ENCODE assay signal across 27 cellular contexts in the genomic region with DNA sequence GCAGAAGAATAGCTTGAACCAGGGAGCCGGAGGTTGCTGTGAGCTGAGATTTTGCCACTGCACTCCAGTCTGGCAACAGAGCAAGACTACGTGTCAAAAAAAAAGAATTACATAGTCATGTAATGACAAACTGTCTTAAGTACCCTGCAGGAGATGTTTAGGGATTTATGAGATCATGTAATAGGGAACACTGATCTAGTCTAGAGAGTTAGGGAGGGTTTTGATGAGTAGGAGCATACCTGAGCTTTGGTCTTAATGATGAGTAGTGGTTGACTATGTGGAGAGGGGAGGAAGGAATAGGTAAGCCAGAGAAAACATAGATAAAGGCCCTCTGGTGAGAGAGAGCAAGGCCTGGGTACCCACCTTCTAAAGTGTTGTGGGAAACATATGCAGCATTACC.
"Had no signal": no experiment of that assay in that cellular context is flagged by ENCODE, and none has a peak within 500 bp of the region (broad histone marks: within the 10 kb centered on the region; RNA-seq: fewer than 3 reads in every experiment).

No MANE protein-coding gene starts in this region.

- H3K4me3 ChIP-seq: coronary artery, dorsolateral prefrontal cortex, esophagus squamous epithelium, gastroesophageal sphincter, heart left ventricle, hepatocyte, left lung, lower lobe of right lung had no signal

- H2AFZ ChIP-seq: hepatocyte had no signal

- H3K4me3 Mint-ChIP-seq: immature natural killer cell; memory B cell; naive thymus-derived CD4-positive, alpha-beta T cell; natural killer cell had no signal

- H3K27me3 Mint-ChIP-seq: memory B cell; naive thymus-derived CD4-positive, alpha-beta T cell had no signal

- H3K9me3 ChIP-seq: esophagus squamous epithelium, gastroesophageal sphincter, heart left ventricle, left lung, lower lobe of right lung had no signal

- FAIRE-seq: colon, endometrium, frontal cortex had no signal

- H3K36me3 Mint-ChIP-seq: memory B cell; naive thymus-derived CD4-positive, alpha-beta T cell; natural killer cell had no signal

- H3K27ac ChIP-seq: coronary artery, dorsolateral prefrontal cortex, esophagus squamous epithelium, gastroesophageal sphincter, heart left ventricle, hepatocyte, left lung, lower lobe of right lung had no signal

- H3K9me3 Mint-ChIP-seq: immature natural killer cell; memory B cell; naive thymus-derived CD4-positive, alpha-beta T cell; natural killer cell had no signal

- H3K36me3 ChIP-seq: esophagus squamous epithelium, gastroesophageal sphincter, heart left ventricle, left lung, lower lobe of right lung had no signal

- DNase-seq: dermis blood vessel endothelial cell; dorsolateral prefrontal cortex; effector CD4-positive, alpha-beta T cell; effector memory CD4-positive, alpha-beta T cell; erythroblast; esophagus squamous epithelium; foreskin fibroblast; heart left ventricle; hypothalamus; immature natural killer cell; islet precursor cell; left cardiac atrium; left lung; left ventricle myocardium superior; lower lobe of right lung; mesendoderm; midbrain; naive thymus-derived CD4-positive, alpha-beta T cell; natural killer cell had no signal

- H3K4me2 ChIP-seq: hepatocyte had no signal

- ATAC-seq: esophagus mucosa; gastroesophageal sphincter; heart left ventricle; left cardiac atrium; left lung; left ventricle myocardium superior; lower lobe of right lung; naive thymus-derived CD4-positive, alpha-beta T cell; natural killer cell had no signal

- H3K4me1 Mint-ChIP-seq: immature natural killer cell, memory B cell, natural killer cell had no signal

- H3K27me3 ChIP-seq: dorsolateral prefrontal cortex, gastroesophageal sphincter, heart left ventricle, hepatocyte, left lung had no signal

- H3K79me2 ChIP-seq: hepatocyte had no signal

- H3K27ac Mint-ChIP-seq: immature natural killer cell, memory B cell, natural killer cell had no signal
